Comparison of ENCODE assay signal across 9 cellular contexts in the genomic region with DNA sequence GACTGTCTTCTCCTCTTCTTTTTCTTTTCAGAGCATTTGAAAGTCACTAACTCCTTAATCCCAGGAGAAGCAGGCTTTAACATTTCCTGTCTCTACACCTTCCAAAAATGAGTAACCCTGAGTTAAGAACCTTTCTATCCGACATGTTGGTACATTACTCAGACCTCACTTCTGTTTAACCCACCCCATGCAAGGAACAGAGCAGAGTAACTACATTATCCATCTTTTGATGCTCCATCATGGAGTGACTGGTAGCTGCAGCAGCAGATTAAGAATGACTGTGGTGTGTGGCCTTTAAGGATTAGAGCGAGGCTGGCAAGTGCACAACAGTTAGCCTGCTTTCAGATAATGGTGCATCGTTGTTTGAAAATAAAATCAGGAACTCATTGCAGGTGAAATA. TPM values are rescaled to one million over a fixed set of nuclear protein-coding genes. Genes with fewer than 3 reads are reported as not detected.
DNase-seq lines count a peak whose midpoint lies in the region; ATAC-seq and TF ChIP-seq lines count a peak whose summit lies in the region.
"Had no signal": no experiment of that assay in that cellular context is flagged by ENCODE, and none has a peak within 500 bp of the region (broad histone marks: within the 10 kb centered on the region; RNA-seq: fewer than 3 reads in every experiment).

No MANE protein-coding gene starts in this region.

- H3K27me3 ChIP-seq in right atrium auricular region (no peaks in the 10 kb centered on the region), brain microvascular endothelial cell (replicated peaks) (no peaks in the 10 kb centered on the region), mesenchymal stem cell (ENCODE audit: control insufficient read depth in 1 of 2, insufficient read depth in 1 of 2, low read length in 2 of 2) (no peaks in the 10 kb centered on the region)

- H3K23ac ChIP-seq in mesenchymal stem cell (ENCODE audit: low read length in 2 of 2), result no peak overlapping the region

- H3K27ac ChIP-seq in right atrium auricular region (peak overlapping the region; percentile 94 to 99), brain microvascular endothelial cell (peak overlapping the region; percentile 90), mesenchymal stem cell (ENCODE audit: low read length, poor library complexity, severe bottlenecking) (peak overlapping the region; percentile 35), urinary bladder (ENCODE audit: low read depth) (peak overlapping the region; percentile 80)

- peak overlapping the region; percentile 84 for H4K91ac ChIP-seq in mesenchymal stem cell (ENCODE audit: low read length)

- peak overlapping the region; percentile 7 to 58 for H3K4me3 ChIP-seq in right atrium auricular region
- peak overlapping the region; percentile 23 for H3K4me3 ChIP-seq in brain microvascular endothelial cell (ENCODE audit: low read depth, low read length)
- peak overlapping the region in 1 of 2 experiments; percentile 86 for H3K4me3 ChIP-seq in mesenchymal stem cell (ENCODE audit: insufficient read depth in 1 of 2, low read depth in 1 of 2, low read length in 2 of 2)
- H3K4me3 ChIP-seq in urinary bladder (ENCODE audit: low read depth, low read length), result no peak overlapping the region

- no peak for TF ChIP-seq CTCF in right atrium auricular region (IDR thresholded peaks at IDR 0.05)
- no peak for TF ChIP-seq CTCF in brain microvascular endothelial cell (IDR thresholded peaks at IDR 0.05; ENCODE audit: low read depth, low read length, missing control alignments)

- peak overlapping the region; percentile 50 for H4K8ac ChIP-seq in mesenchymal stem cell (ENCODE audit: low read length)

- H2BK120ac ChIP-seq in mesenchymal stem cell (ENCODE audit: low read depth, low read length), result no peak overlapping the region

- H3K18ac ChIP-seq in mesenchymal stem cell (ENCODE audit: low read depth in 1 of 2, low read length in 2 of 2), result peak overlapping the region; percentile 71 to 75

- no peak overlapping the region for H2BK15ac ChIP-seq in mesenchymal stem cell (ENCODE audit: low read depth, poor library complexity, severe bottlenecking)

- peak overlapping the region; percentile 99 for H3K9ac ChIP-seq in mesenchymal stem cell (ENCODE audit: low read length)

- DNase-seq in right atrium auricular region (ENCODE audit: low spot score), result no peak
- DNase-seq in Right ventricle myocardium superior, result no peak
- no peak for DNase-seq in brain microvascular endothelial cell
- peak; percentile 37 for DNase-seq in mesenchymal stem cell
- no peak for DNase-seq in CD1c-positive myeloid dendritic cell (ENCODE audit: extremely low spot score)
- DNase-seq in activated CD8-positive, alpha-beta memory T cell treated with anti-CD3 and anti-CD28 coated beads, Interleukin-2, amount 50 U/mL, for 48 hours, result no peak
- DNase-seq: activated CD4-positive, alpha-beta T cell treated with anti-CD3 and anti-CD28 coated beads, Interleukin-2, amount 50 U/mL, for 1 hour had no signal

- H2AFZ ChIP-seq in mesenchymal stem cell (ENCODE audit: low read depth, low read length), result no peak overlapping the region

- H3K14ac ChIP-seq in mesenchymal stem cell (ENCODE audit: low read length in 2 of 2), result no peak overlapping the region

- H3K4ac ChIP-seq in mesenchymal stem cell (ENCODE audit: low read depth in 1 of 2, low read length in 2 of 2), result peak overlapping the region in 1 of 2 experiments; percentile 36

- H3K9me3 ChIP-seq in right atrium auricular region, result no peaks in the 10 kb centered on the region
- no peaks in the 10 kb centered on the region for H3K9me3 ChIP-seq in mesenchymal stem cell (ENCODE audit: control insufficient read depth, low read length)

- peak overlapping the region; percentile 38 for H3K4me2 ChIP-seq in mesenchymal stem cell (ENCODE audit: low read length, poor library complexity, severe bottlenecking)

- intact Hi-C loops in Right ventricle myocardium superior (cut with DNase I), result no loop called here

- no peak overlapping the region for H2BK5ac ChIP-seq in mesenchymal stem cell (ENCODE audit: low read depth, low read length, poor library complexity, severe bottlenecking)

- H3K36me3 ChIP-seq in right atrium auricular region (no peaks in the 10 kb centered on the region), brain microvascular endothelial cell (replicated peaks) (no peaks in the 10 kb centered on the region), mesenchymal stem cell (ENCODE audit: control insufficient read depth in 1 of 2, insufficient read depth in 2 of 2, low read depth in 1 of 2, low read length in 2 of 2) (peaks cover 0 to 27% of the 10 kb centered on the region in 2 experiments), urinary bladder (ENCODE audit: insufficient read depth) (no peaks in the 10 kb centered on the region)

- peaks cover 21% of the 10 kb centered on the region for H3K79me1 ChIP-seq in mesenchymal stem cell (replicated peaks; ENCODE audit: low read length, poor library complexity, severe bottlenecking)

- WGBS in mesenchymal stem cell, result 47% methylated on average over 2 of the region's 3 CpGs
- 22% methylated on average over 3 of the region's 3 CpGs for WGBS in urinary bladder

- H2BK12ac ChIP-seq in mesenchymal stem cell (ENCODE audit: low read length in 2 of 2), result peak overlapping the region; percentile 72 to 87

- no peak for ATAC-seq in Right ventricle myocardium superior (ENCODE audit: poor library complexity)
- no peak for ATAC-seq in activated CD4-positive, CD25-positive, alpha-beta regulatory T cell treated with anti-CD3 and anti-CD28 coated beads, Interleukin-2, amount 50 U/mL, for 24 hours

- H3K4me1 ChIP-seq in right atrium auricular region (peaks cover 0 to 69% of the 10 kb centered on the region in 2 donors), mesenchymal stem cell (ENCODE audit: control insufficient read depth, insufficient read depth, low read depth, low read length) (peaks cover 22% of the 10 kb centered on the region), urinary bladder (ENCODE audit: insufficient read depth) (no peaks in the 10 kb centered on the region)

- in situ Hi-C loops in brain microvascular endothelial cell (cut with HindIII; ENCODE audit: low pct_ligation_motif_present, low sequenced_read_pairs), result no loop called here

- H2AK5ac ChIP-seq in mesenchymal stem cell (ENCODE audit: low read length, severe bottlenecking), result peak overlapping the region; percentile 71

RNA-seq across cellular contexts. Expression of a gene that starts 2.0 kb away (rescaled TPM):
- 10 to 100 TPM; 12.1 to 25.2 TPM for total RNA-seq in right atrium auricular region
- total RNA-seq in Right ventricle myocardium superior, result 10.0 TPM
- 12.5 TPM for polyA plus RNA-seq in mesenchymal stem cell (2013, experiment 1 of 2)
- 13.1 TPM for polyA plus RNA-seq in mesenchymal stem cell (2013, experiment 2 of 2)
- 15.2 TPM for total RNA-seq in urinary bladder
- 28.8 TPM for polyA plus RNA-seq in urinary bladder

Comparison
In these comparisons a context has a peak if more than half of its experiments do, and no peak if none do; other contexts are left out.
1. H3K27ac ChIP-seq: peak in every context shown above with its lines; median percentile 96 in right atrium auricular region; 90 in brain microvascular endothelial cell; 80 in urinary bladder; 35 in mesenchymal stem cell.